ENCODE assay signal across 14 cellular contexts in genomic region chr11:40227730-40228129, GRCh38.
A peak's percentile ranks its signal among the peaks of the same experiment; 100 is the strongest.
DNase-seq lines count a peak whose midpoint lies in the region; ATAC-seq lines count a peak whose summit lies in the region.
"Had no signal": no experiment of that assay in that cellular context is flagged by ENCODE, and none has a peak within 500 bp of the region (broad histone marks: within the 10 kb centered on the region; RNA-seq: fewer than 3 reads in every experiment).

No MANE protein-coding gene starts in this region.

- no peaks in the 10 kb centered on the region for H3K27me3 Mint-ChIP-seq in activated CD4-positive, alpha-beta T cell treated with anti-CD3 and anti-CD28 coated beads, Interleukin-2, amount 10 ng/mL, durations not matched to agents 24 days and 14 days
- H3K27me3 Mint-ChIP-seq: CD4-positive, alpha-beta T cell had no signal

- no peaks in the 10 kb centered on the region for H3K36me3 Mint-ChIP-seq in activated naive CD4-positive, alpha-beta T cell treated with anti-CD3 and anti-CD28 coated beads, Interleukin-2, amount 50 U/mL, for 72 hours
- no peaks in the 10 kb centered on the region for H3K36me3 Mint-ChIP-seq in activated CD4-positive, alpha-beta T cell treated with anti-CD3 and anti-CD28 coated beads, Interleukin-2, amount 10 ng/mL, durations not matched to agents 24 days and 14 days (ENCODE audit: low read depth)

- peak; percentile 94 for ATAC-seq in GM18873 (IDR thresholded peaks at IDR 0.05; ENCODE audit: low FRiP score, unreplicated experiment)
- peak; percentile 81 for ATAC-seq in GM21576 (IDR thresholded peaks at IDR 0.05; ENCODE audit: unreplicated experiment)
- ATAC-seq in HG03066 (IDR thresholded peaks at IDR 0.05; ENCODE audit: low read depth, unreplicated experiment): peak; percentile 95
- ATAC-seq in activated naive CD4-positive, alpha-beta T cell treated with anti-CD3 and anti-CD28 coated beads, Interleukin-2, amount 50 U/mL, for 72 hours: no peak

- intact Hi-C loops in activated CD4-positive, alpha-beta T cell treated with anti-CD3 and anti-CD28 coated beads, Interleukin-2, amount 10 ng/mL, durations not matched to agents 24 days and 14 days (cut with micrococcal nuclease): no loop called here

- no peak overlapping the region for H3K4me3 Mint-ChIP-seq in activated CD4-positive, alpha-beta T cell treated with anti-CD3 and anti-CD28 coated beads, Interleukin-2, amount 10 ng/mL, durations not matched to agents 24 days and 14 days
- H3K4me3 Mint-ChIP-seq: CD4-positive, alpha-beta T cell had no signal

- no peaks in the 10 kb centered on the region for H3K4me1 Mint-ChIP-seq in activated CD4-positive, alpha-beta T cell treated with anti-CD3 and anti-CD28 coated beads, Interleukin-2, amount 10 ng/mL, durations not matched to agents 24 days and 14 days

- no peak overlapping the region for H3K27ac Mint-ChIP-seq in activated naive CD4-positive, alpha-beta T cell treated with anti-CD3 and anti-CD28 coated beads, Interleukin-2, amount 50 U/mL, for 72 hours
- no peak overlapping the region for H3K27ac Mint-ChIP-seq in activated CD4-positive, alpha-beta T cell treated with anti-CD3 and anti-CD28 coated beads, Interleukin-2, amount 10 ng/mL, durations not matched to agents 24 days and 14 days
- H3K27ac Mint-ChIP-seq: CD4-positive, alpha-beta T cell had no signal

- H3K9me3 Mint-ChIP-seq in activated naive CD4-positive, alpha-beta T cell treated with anti-CD3 and anti-CD28 coated beads, Interleukin-2, amount 50 U/mL, for 72 hours: peaks cover 13 to 20% of the 10 kb centered on the region in 2 donors
- H3K9me3 Mint-ChIP-seq in activated CD4-positive, alpha-beta T cell treated with anti-CD3 and anti-CD28 coated beads, Interleukin-2, amount 10 ng/mL, durations not matched to agents 24 days and 14 days: no peaks in the 10 kb centered on the region
- H3K9me3 Mint-ChIP-seq: CD4-positive, alpha-beta T cell had no signal

- DNase-seq in glomerular visceral epithelial cell (ENCODE audit: extremely low spot score) (peak; percentile 7), mucosa of gallbladder (ENCODE audit: low spot score) (no peak), NCI-H2171 treated with DMSO at 0.1 percent for 48 hours (lab: John Stamatoyannopoulos, UW) (no peak)
- DNase-seq in activated naive CD4-positive, alpha-beta T cell treated with anti-CD3 and anti-CD28 coated beads, Interleukin-2, amount 50 U/mL, for 72 hours (ENCODE audit: low spot score in 2 of 2): no peak
- no peak for DNase-seq in activated CD4-positive, alpha-beta T cell treated with anti-CD3 and anti-CD28 coated beads, Interleukin-2, amount 10 ng/mL, durations not matched to agents 24 days and 14 days
- DNase-seq: amygdala; CD4-positive, alpha-beta T cell; dermis blood vessel endothelial cell; GM23248; MV-4-11; NCI-H446 treated with DMSO at 0.1 percent for 48 hours had no signal

Comparison
In these comparisons a context has a peak if more than half of its experiments do, and no peak if none do; other contexts are left out.
1. ATAC-seq: peak in GM18873 (single experiment), GM21576 (single experiment) and HG03066 (single experiment); none in activated naive CD4-positive, alpha-beta T cell treated with anti-CD3 and anti-CD28 coated beads, Interleukin-2, amount 50 U/mL, for 72 hours (0 of 2).